21 cellular contexts compared by ENCODE assay signal in genomic region chr11:112748713-112749481, GRCh38.
DNase-seq lines count a peak whose midpoint lies in the region; ATAC-seq and TF ChIP-seq lines count a peak whose summit lies in the region.
"Had no signal": no experiment of that assay in that cellular context is flagged by ENCODE, and none has a peak within 500 bp of the region (broad histone marks: within the 10 kb centered on the region; RNA-seq: fewer than 3 reads in every experiment).

No MANE protein-coding gene starts in this region.

- no peak for ATAC-seq in WTC11

- H3K36me3 ChIP-seq in HEK293 (ENCODE audit: control insufficient read depth in 2 of 2, insufficient read depth in 1 of 2, low read length in 2 of 2): no peaks in the 10 kb centered on the region
- no peaks in the 10 kb centered on the region for H3K36me3 ChIP-seq in ovary
- H3K36me3 ChIP-seq: ascending aorta, HAP-1, sigmoid colon, suprapubic skin had no signal

- TF ChIP-seq EP300 in ovary (IDR thresholded peaks at IDR 0.05): no peak

- peaks cover 6% of the 10 kb centered on the region; the same call in 1 of the 2 replicates for H3K9me3 Mint-ChIP-seq in WTC11
- H3K9me3 Mint-ChIP-seq: CD4-positive, alpha-beta T cell had no signal

- H3K4me1 Mint-ChIP-seq in WTC11: peaks cover 6% of the 10 kb centered on the region
- H3K4me1 Mint-ChIP-seq: activated naive CD4-positive, alpha-beta T cell treated with anti-CD3 and anti-CD28 coated beads, Interleukin-2, amount 50 U/mL, for 24 hours had no signal

- TF ChIP-seq CTCF in HEK293 (tag by site-specific recombination; IDR thresholded peaks at IDR 0.05) (no peak), ovary (IDR thresholded peaks at IDR 0.05) (no peak), WTC11 (IDR thresholded peaks at IDR 0.05) (no peak)

- no peak for TF ChIP-seq POLR2A in ovary (IDR thresholded peaks at IDR 0.05)

- H3K4me1 ChIP-seq in HEK293 (ENCODE audit: control insufficient read depth, insufficient read depth, low read length) (no peaks in the 10 kb centered on the region), ovary (ENCODE audit: insufficient read depth) (peaks cover 5% of the 10 kb centered on the region)
- H3K4me1 ChIP-seq: ascending aorta, HAP-1, suprapubic skin had no signal

- H3K27ac ChIP-seq in HEK293 (ENCODE audit: extremely low read depth, low read depth, low read length) (no peak overlapping the region), ovary (no peak overlapping the region)
- H3K27ac ChIP-seq: ascending aorta, PC-9, sigmoid colon, suprapubic skin had no signal

- DNase-seq in D341Med (ENCODE audit: low spot score) (peak; percentile 67), anterior cingulate cortex (lab: John Stamatoyannopoulos, UW) (peak in 33 of 58 donors; percentile 9 to 75 (median 40)), ovary (peak in 4 of 5 donors; percentile 35 to 57 (median 40)), WTC11 (ENCODE audit: low spot score) (no peak), islet precursor cell (no peak), RKO (ENCODE audit: low spot score) (no peak)
- DNase-seq: activated CD4-positive, alpha-beta T cell treated with anti-CD3 and anti-CD28 coated beads for 48 hours; CD4-positive, alpha-beta T cell; foreskin melanocyte; GF-D8; IMR-90; NCI-H774; PC-9; SIG-M5; sigmoid colon had no signal

- POLR2A ChIA-PET in HEK293 (lab: Yijun Ruan, JAX): no interaction called here
- POLR2A ChIA-PET in WTC11 (lab: Charles Lee): no interaction called here

- H3K9me3 ChIP-seq in HEK293 (ENCODE audit: control insufficient read depth, insufficient read depth, low read depth, low read length) (no peaks in the 10 kb centered on the region), ovary (no peaks in the 10 kb centered on the region)
- H3K9me3 ChIP-seq: ascending aorta, HAP-1, sigmoid colon, suprapubic skin had no signal

- intact Hi-C loops in ovary (cut with DNase I): no loop called here

- no peak overlapping the region for H3K4me3 Mint-ChIP-seq in WTC11
- H3K4me3 Mint-ChIP-seq: activated naive CD4-positive, alpha-beta T cell treated with anti-CD3 and anti-CD28 coated beads, Interleukin-2, amount 50 U/mL, for 24 hours; CD4-positive, alpha-beta T cell; central memory CD8-positive, alpha-beta T cell had no signal

- H3K27me3 ChIP-seq in ovary: no peaks in the 10 kb centered on the region
- H3K27me3 ChIP-seq: ascending aorta had no signal

- H3K4me3 ChIP-seq in HEK293 (ENCODE audit: low read depth, low read length): no peak overlapping the region
- H3K4me3 ChIP-seq in ovary: no peak overlapping the region
- H3K4me3 ChIP-seq: ascending aorta, HAP-1, PC-9, sigmoid colon, suprapubic skin had no signal

- CTCF ChIA-PET in HEK293 (lab: Yijun Ruan, JAX): interaction anchor here (0.6 kb wide), 1 partner anchor 47 kb away, joined by 5 read pairs; no protein-coding TSS in a partner anchor
- CTCF ChIA-PET in WTC11 (lab: Charles Lee): interaction anchor here (0.9 kb wide), 1 partner anchor 161 kb away, joined by 3 read pairs; no protein-coding TSS in a partner anchor

- WGBS in ovary, 3 donors: 4 to 9% (median 6%) methylated on average over 10 of the region's 10 CpGs

- H3K27me3 Mint-ChIP-seq in WTC11 (ENCODE audit: low read depth): peaks cover 2% of the 10 kb centered on the region

- no peak overlapping the region for H3K27ac Mint-ChIP-seq in WTC11
- H3K27ac Mint-ChIP-seq: activated naive CD4-positive, alpha-beta T cell treated with anti-CD3 and anti-CD28 coated beads, Interleukin-2, amount 50 U/mL, for 24 hours; CD4-positive, alpha-beta T cell had no signal

- H3K36me3 Mint-ChIP-seq in WTC11: no peaks in the 10 kb centered on the region
- H3K36me3 Mint-ChIP-seq: activated naive CD4-positive, alpha-beta T cell treated with anti-CD3 and anti-CD28 coated beads, Interleukin-2, amount 50 U/mL, for 24 hours had no signal

TF ChIP-seq in HEK293, 187 proteins besides CTCF, POLR2A, EP300 and RAD21 (continues in another document):
- TF ChIP-seq ZNF26 (tag by site-specific recombination; IDR thresholded peaks at IDR 0.05): no peak
- no peak for TF ChIP-seq ZNF211 (tag by site-specific recombination; IDR thresholded peaks at IDR 0.05; ENCODE audit: low read depth)
- TF ChIP-seq SP7 (tag by site-specific recombination; IDR thresholded peaks at IDR 0.05): peak; percentile 40; the same call in 1 of the 2 replicates

TF ChIP-seq in WTC11, 78 proteins besides CTCF, POLR2A, EP300 and RAD21 (continues in another document):
- TF ChIP-seq NR1H2 (CRISPR knock-in tag; IDR thresholded peaks at IDR 0.05): no peak
- no peak for TF ChIP-seq TP53 (CRISPR knock-in tag; IDR thresholded peaks at IDR 0.05)
- TF ChIP-seq ZNF138 (CRISPR knock-in tag; conservative IDR thresholded peaks at IDR 0.05): no peak
- no peak for TF ChIP-seq NR2C2 (CRISPR knock-in tag; IDR thresholded peaks at IDR 0.05)
- no peak for TF ChIP-seq ZNF425 (CRISPR knock-in tag; conservative IDR thresholded peaks at IDR 0.05)
- no peak for TF ChIP-seq AFF4 (CRISPR knock-in tag; IDR thresholded peaks at IDR 0.05; ENCODE audit: borderline replicate concordance)
- TF ChIP-seq STAT6 (CRISPR knock-in tag; conservative IDR thresholded peaks at IDR 0.05; ENCODE audit: low read depth): no peak
- no peak for TF ChIP-seq FOXK1 (CRISPR knock-in tag; IDR thresholded peaks at IDR 0.05)
- no peak for TF ChIP-seq ZNF317 (CRISPR knock-in tag; IDR thresholded peaks at IDR 0.05; ENCODE audit: borderline replicate concordance, low read depth)
- TF ChIP-seq EMX1 (CRISPR knock-in tag; IDR thresholded peaks at IDR 0.05): no peak

Comparison
In these comparisons a context has a peak if more than half of its experiments do, and no peak if none do; other contexts are left out.
1. DNase-seq: peak in D341Med (single experiment), anterior cingulate cortex (33 of 58) and ovary (4 of 5); none in WTC11 (single experiment), islet precursor cell (single experiment) and RKO (single experiment).